Comparison of ENCODE assay signal across 1 cellular context in the genomic region with DNA sequence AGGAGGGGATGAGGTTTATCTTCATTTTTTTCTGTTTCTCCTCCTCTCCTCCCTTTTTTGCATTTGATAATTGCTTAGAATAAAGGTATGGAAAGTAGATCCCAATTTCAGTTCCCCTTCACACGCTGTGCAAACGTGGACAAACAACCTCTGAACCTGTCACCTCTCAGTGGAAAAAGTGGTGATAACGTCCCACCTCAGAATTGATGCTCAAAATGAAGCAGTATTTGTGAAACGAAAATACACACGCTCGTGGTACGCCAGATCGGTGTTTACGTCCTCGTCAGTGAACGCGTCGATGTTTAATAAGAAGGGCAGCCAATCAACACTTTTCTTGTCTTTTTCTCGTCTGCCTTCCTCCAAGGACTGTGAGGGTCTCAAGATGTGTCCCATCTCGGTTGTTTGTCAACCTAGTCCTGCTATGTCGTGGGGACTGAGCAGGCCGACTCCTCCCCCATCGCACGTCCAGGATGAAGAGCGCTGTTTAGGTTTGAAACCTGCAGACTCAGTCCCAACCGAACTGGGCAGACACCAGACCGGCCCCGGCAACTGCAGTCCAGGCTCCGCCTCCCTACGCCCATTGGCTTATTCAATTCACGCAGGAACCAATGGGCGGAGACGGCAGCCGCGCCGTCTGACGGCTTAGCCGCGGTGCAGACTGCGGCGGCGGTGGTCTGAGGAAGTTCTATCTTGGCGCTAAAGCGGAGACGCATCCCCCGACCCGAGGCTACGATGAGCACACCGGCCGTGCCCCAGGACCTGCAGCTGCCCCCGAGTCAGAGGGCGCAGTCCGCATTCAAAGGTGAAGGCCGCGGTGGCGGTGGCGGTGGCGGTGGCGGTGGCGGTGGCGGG.
TF ChIP-seq lines count a peak whose summit lies in the region.

A gene with protein sequence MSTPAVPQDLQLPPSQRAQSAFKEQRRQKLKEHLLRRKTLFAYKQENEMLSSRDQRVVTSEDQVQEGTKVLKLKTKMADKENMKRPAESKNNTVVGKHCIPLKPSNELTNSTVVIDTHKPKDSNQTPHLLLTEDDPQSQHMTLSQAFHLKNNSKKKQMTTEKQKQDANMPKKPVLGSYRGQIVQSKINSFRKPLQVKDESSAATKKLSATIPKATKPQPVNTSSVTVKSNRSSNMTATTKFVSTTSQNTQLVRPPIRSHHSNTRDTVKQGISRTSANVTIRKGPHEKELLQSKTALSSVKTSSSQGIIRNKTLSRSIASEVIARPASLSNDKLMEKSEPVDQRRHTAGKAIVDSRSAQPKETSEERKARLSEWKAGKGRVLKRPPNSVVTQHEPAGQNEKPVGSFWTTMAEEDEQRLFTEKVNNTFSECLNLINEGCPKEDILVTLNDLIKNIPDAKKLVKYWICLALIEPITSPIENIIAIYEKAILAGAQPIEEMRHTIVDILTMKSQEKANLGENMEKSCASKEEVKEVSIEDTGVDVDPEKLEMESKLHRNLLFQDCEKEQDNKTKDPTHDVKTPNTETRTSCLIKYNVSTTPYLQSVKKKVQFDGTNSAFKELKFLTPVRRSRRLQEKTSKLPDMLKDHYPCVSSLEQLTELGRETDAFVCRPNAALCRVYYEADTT (plus strand): TSS at position 654 of the 852 bp plus-strand sequence. CDS start 79 bp downstream, at position 733.

TF ChIP-seq in K562, 482 proteins besides CTCF, POLR2A, EP300 and RAD21 (continued from another document and continues in another):
- TF ChIP-seq ZBTB26 (CRISPR knock-in tag; IDR thresholded peaks at IDR 0.05) (no peak), ETS2 (tag; IDR thresholded peaks at IDR 0.05; ENCODE audit: borderline replicate concordance, poor library complexity, severe bottlenecking) (no peak), BRF1 (IDR thresholded peaks at IDR 0.05; ENCODE audit: borderline replicate concordance, extremely low read depth, insufficient read length) (no peak), SMARCC2 (IDR thresholded peaks at IDR 0.05; ENCODE audit: low read depth) (no peak), XRCC3 (IDR thresholded peaks at IDR 0.05) (no peak), HINFP (tag; conservative IDR thresholded peaks at IDR 0.05; ENCODE audit: low read depth) (no peak), MECOM (CRISPR knock-in tag; IDR thresholded peaks at IDR 0.05) (no peak), ATF6 (CRISPR knock-in tag; IDR thresholded peaks at IDR 0.05) (no peak), SUPT5H (IDR thresholded peaks at IDR 0.05) (peak; percentile 85), ZNF507 (tag; conservative IDR thresholded peaks at IDR 0.05) (no peak), ZNF644 (tag; IDR thresholded peaks at IDR 0.05; ENCODE audit: low read depth) (no peak), ZNF239 (CRISPR knock-in tag; IDR thresholded peaks at IDR 0.05) (no peak), THRA (IDR thresholded peaks at IDR 0.05) (no peak), SMARCA4 (IDR thresholded peaks at IDR 0.05) (no peak), POLR2B (IDR thresholded peaks at IDR 0.05; ENCODE audit: low read depth, partially characterized antibody) (peak; percentile 71), EGR1 (conservative IDR thresholded peaks at IDR 0.05) (no peak), FOS (IDR thresholded peaks at IDR 0.05; ENCODE audit: extremely low read depth, insufficient read length) (peak; percentile 81), HDGF (IDR thresholded peaks at IDR 0.05) (peak; percentile 34; the same call in 1 of the 2 replicates), KLF6 (CRISPR knock-in tag; IDR thresholded peaks at IDR 0.05; ENCODE audit: borderline replicate concordance) (no peak), SIX5 (IDR thresholded peaks at IDR 0.05; ENCODE audit: borderline replicate concordance in 1 of 2, insufficient read depth in 1 of 2, low read depth in 1 of 2, low read length in 2 of 2) (no peak), CBX5 (IDR thresholded peaks at IDR 0.05; ENCODE audit: borderline replicate concordance, low read depth) (no peak), NR1H2 (CRISPR knock-in tag; IDR thresholded peaks at IDR 0.05) (no peak), ZC3H11A (IDR thresholded peaks at IDR 0.05; ENCODE audit: low read depth, low read length) (no peak), SP2 (IDR thresholded peaks at IDR 0.05; ENCODE audit: extremely low read depth, low read depth, low read length, poor library complexity, severe bottlenecking) (no peak), ZNF780A (CRISPR knock-in tag; IDR thresholded peaks at IDR 0.05) (no peak), GTF2F1 (IDR thresholded peaks at IDR 0.05; ENCODE audit: low read depth, low read length) (peak; percentile 69), ASH1L (IDR thresholded peaks at IDR 0.05; ENCODE audit: borderline replicate concordance, low read depth, partially characterized antibody) (peak; percentile 69), NCOA6 (IDR thresholded peaks at IDR 0.05) (peak; percentile 89), TCF7 (IDR thresholded peaks at IDR 0.05; ENCODE audit: borderline replicate concordance) (no peak), KDM2B (CRISPR knock-in tag; IDR thresholded peaks at IDR 0.05) (no peak), ATF1 (CRISPR knock-in tag; IDR thresholded peaks at IDR 0.05) (no peak), ATF1 (tag; IDR thresholded peaks at IDR 0.05) (peak; percentile 82), HSF4 (CRISPR knock-in tag; IDR thresholded peaks at IDR 0.05; ENCODE audit: borderline replicate concordance) (no peak), MAZ (CRISPR knock-in tag; conservative IDR thresholded peaks at IDR 0.05 in 1 of 2, IDR thresholded peaks at IDR 0.05 in 1 of 2) (peak; percentile 35 to 69; a peak in 2 of 4 replicates), TRIM24 (IDR thresholded peaks at IDR 0.05) (peak in 1 of 2 experiments; percentile 15; a peak in 1 of 4 replicates), NCOR1 (IDR thresholded peaks at IDR 0.05) (no peak), ZNF584 (CRISPR knock-in tag; IDR thresholded peaks at IDR 0.05; ENCODE audit: low read depth) (no peak), MIER1 (IDR thresholded peaks at IDR 0.05; ENCODE audit: low read depth) (no peak), ZNF12 (CRISPR knock-in tag; IDR thresholded peaks at IDR 0.05) (peak; percentile 81), RHOXF2B (CRISPR knock-in tag; conservative IDR thresholded peaks at IDR 0.05) (no peak)
- TF ChIP-seq, protein P1, sequence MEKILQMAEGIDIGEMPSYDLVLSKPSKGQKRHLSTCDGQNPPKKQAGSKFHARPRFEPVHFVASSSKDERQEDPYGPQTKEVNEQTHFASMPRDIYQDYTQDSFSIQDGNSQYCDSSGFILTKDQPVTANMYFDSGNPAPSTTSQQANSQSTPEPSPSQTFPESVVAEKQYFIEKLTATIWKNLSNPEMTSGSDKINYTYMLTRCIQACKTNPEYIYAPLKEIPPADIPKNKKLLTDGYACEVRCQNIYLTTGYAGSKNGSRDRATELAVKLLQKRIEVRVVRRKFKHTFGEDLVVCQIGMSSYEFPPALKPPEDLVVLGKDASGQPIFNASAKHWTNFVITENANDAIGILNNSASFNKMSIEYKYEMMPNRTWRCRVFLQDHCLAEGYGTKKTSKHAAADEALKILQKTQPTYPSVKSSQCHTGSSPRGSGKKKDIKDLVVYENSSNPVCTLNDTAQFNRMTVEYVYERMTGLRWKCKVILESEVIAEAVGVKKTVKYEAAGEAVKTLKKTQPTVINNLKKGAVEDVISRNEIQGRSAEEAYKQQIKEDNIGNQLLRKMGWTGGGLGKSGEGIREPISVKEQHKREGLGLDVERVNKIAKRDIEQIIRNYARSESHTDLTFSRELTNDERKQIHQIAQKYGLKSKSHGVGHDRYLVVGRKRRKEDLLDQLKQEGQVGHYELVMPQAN (IDR thresholded peaks at IDR 0.05; ENCODE audit: borderline replicate concordance): no peak
- TF ChIP-seq, protein P2, sequence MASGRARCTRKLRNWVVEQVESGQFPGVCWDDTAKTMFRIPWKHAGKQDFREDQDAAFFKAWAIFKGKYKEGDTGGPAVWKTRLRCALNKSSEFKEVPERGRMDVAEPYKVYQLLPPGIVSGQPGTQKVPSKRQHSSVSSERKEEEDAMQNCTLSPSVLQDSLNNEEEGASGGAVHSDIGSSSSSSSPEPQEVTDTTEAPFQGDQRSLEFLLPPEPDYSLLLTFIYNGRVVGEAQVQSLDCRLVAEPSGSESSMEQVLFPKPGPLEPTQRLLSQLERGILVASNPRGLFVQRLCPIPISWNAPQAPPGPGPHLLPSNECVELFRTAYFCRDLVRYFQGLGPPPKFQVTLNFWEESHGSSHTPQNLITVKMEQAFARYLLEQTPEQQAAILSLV (tag; IDR thresholded peaks at IDR 0.05): no peak
- TF ChIP-seq, protein P3, sequence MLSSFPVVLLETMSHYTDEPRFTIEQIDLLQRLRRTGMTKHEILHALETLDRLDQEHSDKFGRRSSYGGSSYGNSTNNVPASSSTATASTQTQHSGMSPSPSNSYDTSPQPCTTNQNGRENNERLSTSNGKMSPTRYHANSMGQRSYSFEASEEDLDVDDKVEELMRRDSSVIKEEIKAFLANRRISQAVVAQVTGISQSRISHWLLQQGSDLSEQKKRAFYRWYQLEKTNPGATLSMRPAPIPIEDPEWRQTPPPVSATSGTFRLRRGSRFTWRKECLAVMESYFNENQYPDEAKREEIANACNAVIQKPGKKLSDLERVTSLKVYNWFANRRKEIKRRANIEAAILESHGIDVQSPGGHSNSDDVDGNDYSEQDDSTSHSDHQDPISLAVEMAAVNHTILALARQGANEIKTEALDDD (IDR thresholded peaks at IDR 0.05): no peak
- TF ChIP-seq, protein P4, sequence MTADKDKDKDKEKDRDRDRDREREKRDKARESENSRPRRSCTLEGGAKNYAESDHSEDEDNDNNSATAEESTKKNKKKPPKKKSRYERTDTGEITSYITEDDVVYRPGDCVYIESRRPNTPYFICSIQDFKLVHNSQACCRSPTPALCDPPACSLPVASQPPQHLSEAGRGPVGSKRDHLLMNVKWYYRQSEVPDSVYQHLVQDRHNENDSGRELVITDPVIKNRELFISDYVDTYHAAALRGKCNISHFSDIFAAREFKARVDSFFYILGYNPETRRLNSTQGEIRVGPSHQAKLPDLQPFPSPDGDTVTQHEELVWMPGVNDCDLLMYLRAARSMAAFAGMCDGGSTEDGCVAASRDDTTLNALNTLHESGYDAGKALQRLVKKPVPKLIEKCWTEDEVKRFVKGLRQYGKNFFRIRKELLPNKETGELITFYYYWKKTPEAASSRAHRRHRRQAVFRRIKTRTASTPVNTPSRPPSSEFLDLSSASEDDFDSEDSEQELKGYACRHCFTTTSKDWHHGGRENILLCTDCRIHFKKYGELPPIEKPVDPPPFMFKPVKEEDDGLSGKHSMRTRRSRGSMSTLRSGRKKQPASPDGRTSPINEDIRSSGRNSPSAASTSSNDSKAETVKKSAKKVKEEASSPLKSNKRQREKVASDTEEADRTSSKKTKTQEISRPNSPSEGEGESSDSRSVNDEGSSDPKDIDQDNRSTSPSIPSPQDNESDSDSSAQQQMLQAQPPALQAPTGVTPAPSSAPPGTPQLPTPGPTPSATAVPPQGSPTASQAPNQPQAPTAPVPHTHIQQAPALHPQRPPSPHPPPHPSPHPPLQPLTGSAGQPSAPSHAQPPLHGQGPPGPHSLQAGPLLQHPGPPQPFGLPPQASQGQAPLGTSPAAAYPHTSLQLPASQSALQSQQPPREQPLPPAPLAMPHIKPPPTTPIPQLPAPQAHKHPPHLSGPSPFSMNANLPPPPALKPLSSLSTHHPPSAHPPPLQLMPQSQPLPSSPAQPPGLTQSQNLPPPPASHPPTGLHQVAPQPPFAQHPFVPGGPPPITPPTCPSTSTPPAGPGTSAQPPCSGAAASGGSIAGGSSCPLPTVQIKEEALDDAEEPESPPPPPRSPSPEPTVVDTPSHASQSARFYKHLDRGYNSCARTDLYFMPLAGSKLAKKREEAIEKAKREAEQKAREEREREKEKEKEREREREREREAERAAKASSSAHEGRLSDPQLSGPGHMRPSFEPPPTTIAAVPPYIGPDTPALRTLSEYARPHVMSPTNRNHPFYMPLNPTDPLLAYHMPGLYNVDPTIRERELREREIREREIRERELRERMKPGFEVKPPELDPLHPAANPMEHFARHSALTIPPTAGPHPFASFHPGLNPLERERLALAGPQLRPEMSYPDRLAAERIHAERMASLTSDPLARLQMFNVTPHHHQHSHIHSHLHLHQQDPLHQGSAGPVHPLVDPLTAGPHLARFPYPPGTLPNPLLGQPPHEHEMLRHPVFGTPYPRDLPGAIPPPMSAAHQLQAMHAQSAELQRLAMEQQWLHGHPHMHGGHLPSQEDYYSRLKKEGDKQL (CRISPR knock-in tag; IDR thresholded peaks at IDR 0.05; ENCODE audit: borderline replicate concordance): no peak
